In genomic region chr5:78627175-78627574, GRCh38 we compare ENCODE assay signal across 1 cellular context.
TF ChIP-seq lines count a peak whose summit lies in the region.

No MANE protein-coding gene starts in this region.

TF ChIP-seq in HEK293, 187 proteins besides CTCF, POLR2A, EP300 and RAD21 (continued from another document):
- no peak for TF ChIP-seq ZNF37A (tag by site-specific recombination; IDR thresholded peaks at IDR 0.05)
